Comparison of ENCODE assay signal across 8 cellular contexts in the genomic region with DNA sequence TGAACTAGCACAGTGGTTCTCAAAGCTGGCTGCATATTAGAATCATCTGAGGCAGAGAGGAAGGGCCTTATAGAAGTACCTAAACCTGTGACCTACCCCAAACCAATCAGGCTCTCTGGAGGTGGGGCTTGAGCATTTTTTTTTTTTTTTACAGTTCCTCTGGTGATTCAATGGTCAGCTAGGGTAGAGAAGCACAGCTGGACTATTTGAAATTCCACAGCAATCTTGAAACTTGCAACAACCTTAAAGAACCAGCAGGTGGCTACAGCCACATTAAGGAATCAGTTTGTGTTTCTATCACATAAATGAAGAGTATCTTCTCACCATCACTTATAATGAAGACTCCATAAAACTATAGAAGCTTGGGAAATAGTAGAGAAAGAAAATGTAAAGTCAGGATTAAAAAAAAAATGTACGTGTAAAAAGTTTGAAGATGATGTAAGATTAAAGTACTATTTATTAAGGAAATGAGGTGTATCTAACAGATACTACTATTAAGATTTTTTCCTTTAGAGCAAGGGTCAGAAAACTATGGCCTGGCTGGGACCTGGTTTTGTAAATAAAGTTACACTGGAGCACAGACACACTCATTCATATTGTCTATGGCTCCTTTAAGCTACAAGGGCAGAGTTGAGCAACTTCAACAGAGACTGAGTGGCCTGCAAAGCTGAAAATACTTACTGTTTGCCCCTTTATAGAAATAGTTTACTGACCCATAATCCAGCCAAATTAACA. TPM values are rescaled to one million over a fixed set of nuclear protein-coding genes. Genes with fewer than 3 reads are reported as not detected.
A peak's percentile ranks its signal among the peaks of the same experiment; 100 is the strongest.
DNase-seq lines count a peak whose midpoint lies in the region; ATAC-seq, FAIRE-seq and TF ChIP-seq lines count a peak whose summit lies in the region.

No MANE protein-coding gene starts in this region.

- in situ Hi-C loops in astrocyte of the spinal cord (cut with HindIII; ENCODE audit: low sequenced_read_pairs), result no loop called here

- ATAC-seq in GM18909 (IDR thresholded peaks at IDR 0.05; ENCODE audit: poor library complexity, unreplicated experiment) (peak; percentile 56), GM21381 (IDR thresholded peaks at IDR 0.05; ENCODE audit: unreplicated experiment) (no peak)

- peak; percentile 69 for TF ChIP-seq CTCF in astrocyte of the spinal cord (IDR thresholded peaks at IDR 0.05; ENCODE audit: low read depth, low read length)
- TF ChIP-seq CTCF in type B pancreatic cell (conservative IDR thresholded peaks at IDR 0.05), result peak; percentile 82

- H3K36me3 Mint-ChIP-seq in type B pancreatic cell, result no peaks in the 10 kb centered on the region

- no peak overlapping the region for H3K4me3 ChIP-seq in astrocyte of the spinal cord (ENCODE audit: low read depth, low read length)

- H3K27me3 Mint-ChIP-seq in type B pancreatic cell, result peaks cover under 1% of the 10 kb centered on the region

- peak overlapping the region; percentile 26 for H3K4me3 Mint-ChIP-seq in type B pancreatic cell

- no peak overlapping the region for H3K27ac Mint-ChIP-seq in type B pancreatic cell

- DNase-seq in COR-L47 (lab: John Stamatoyannopoulos, UW) (peak; percentile 36), M059J (ENCODE audit: low read depth) (peak; percentile 83), astrocyte of the spinal cord (ENCODE audit: low read depth, low spot score) (peak; percentile 94), type B pancreatic cell (ENCODE audit: extremely low spot score, unreplicated experiment) (no peak), cerebellum (ENCODE audit: low spot score) (no peak)

- peak; percentile 92 for FAIRE-seq in islet of Langerhans (lab: Jason Lieb, UNC)

- H3K9me3 Mint-ChIP-seq in type B pancreatic cell, result no peaks in the 10 kb centered on the region

- H3K4me1 Mint-ChIP-seq in type B pancreatic cell (ENCODE audit: unreplicated experiment), result peaks cover 25% of the 10 kb centered on the region

RNA-seq across cellular contexts. Expression of a gene that starts 3.8 kb away (rescaled TPM):
- 7.9 and 8.4 TPM in 2 replicates for total RNA-seq in M059J (2014; rRNA removed; shearing (Covaris generic))
- total RNA-seq in type B pancreatic cell (ENCODE audit: low replicate concordance) (3.2 and 10.0 TPM in 2 replicates), cerebellum (17.1 TPM)

Comparison
In these comparisons a context has a peak if more than half of its experiments do, and no peak if none do; other contexts are left out.
1. DNase-seq: peak in COR-L47 (single experiment), M059J (single experiment) and astrocyte of the spinal cord (single experiment); none in type B pancreatic cell (single experiment) and cerebellum (single experiment).